ENCODE assay signal across 8 cellular contexts in the genomic region with DNA sequence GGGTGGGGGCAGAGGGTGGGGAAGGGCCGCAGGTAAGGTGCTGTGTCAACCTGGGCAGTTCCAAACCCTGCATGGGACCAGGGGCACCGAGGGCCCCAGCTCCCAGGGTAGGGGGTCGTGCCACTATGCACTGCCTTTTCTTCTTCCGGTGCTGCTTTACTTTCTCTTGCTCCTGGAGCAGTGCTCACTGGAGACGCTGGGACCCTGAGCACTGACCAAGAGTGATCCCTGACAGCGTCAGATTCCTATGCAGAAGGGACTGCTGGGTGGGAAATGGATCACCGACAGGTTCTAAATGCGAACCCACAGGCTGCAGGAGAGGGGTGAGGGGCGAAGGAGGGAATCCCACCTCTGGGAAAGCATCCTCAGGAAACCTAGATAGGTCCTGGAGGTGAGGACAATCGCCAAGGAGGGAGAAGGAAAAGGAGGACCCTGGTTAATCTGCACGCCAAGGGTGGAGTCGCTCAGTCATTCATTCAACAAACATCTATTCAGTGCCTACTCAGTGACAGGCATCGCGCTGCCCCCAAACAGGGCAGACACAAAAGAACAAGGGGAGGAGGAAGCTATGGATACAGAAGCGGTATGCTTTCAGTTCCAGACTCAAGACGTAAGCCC.
A peak's percentile ranks its signal among the peaks of the same experiment; 100 is the strongest.
DNase-seq lines count a peak whose midpoint lies in the region; ATAC-seq and TF ChIP-seq lines count a peak whose summit lies in the region.

No MANE protein-coding gene starts in this region.

- TF ChIP-seq CTCF in Panc1 (IDR thresholded peaks at IDR 0.05) (no peak), endothelial cell (IDR thresholded peaks at IDR 0.05; ENCODE audit: unreplicated experiment) (no peak)

- H3K36me3 ChIP-seq in ES-I3 (ENCODE audit: insufficient read depth, low read length) (no peaks in the 10 kb centered on the region), Panc1 (ENCODE audit: control insufficient read depth, insufficient read depth, low read length) (peaks cover 7% of the 10 kb centered on the region; the same call in 1 of the 2 replicates), SJCRH30 (no peaks in the 10 kb centered on the region)

- peaks cover 18% of the 10 kb centered on the region for H3K4me1 Mint-ChIP-seq in endothelial cell (ENCODE audit: unreplicated experiment)

- peak overlapping the region; percentile 72 for H3K4me3 Mint-ChIP-seq in endothelial cell (ENCODE audit: unreplicated experiment)

- H3K27me3 Mint-ChIP-seq in endothelial cell (ENCODE audit: unreplicated experiment): peaks cover 8% of the 10 kb centered on the region

- POLR2A ChIA-PET in Panc1 (lab: Charles Lee): interaction anchor here (0.7 kb wide), 1 partner anchor 20 kb away, joined by 4 read pairs; no protein-coding TSS in a partner anchor

- CTCF ChIA-PET in Panc1 (lab: Charles Lee): interaction anchor here (1.0 kb wide), 2 partner anchors 30 to 34 kb away, joined by 4 to 7 read pairs; no protein-coding TSS in a partner anchor

- ATAC-seq in Panc1: peak; percentile 38

- H3K4me1 ChIP-seq in ES-I3 (ENCODE audit: insufficient read depth, low read length) (peaks cover 22% of the 10 kb centered on the region), Panc1 (ENCODE audit: control insufficient read depth, insufficient read depth, low read length) (peaks cover 34% of the 10 kb centered on the region), SJCRH30 (no peaks in the 10 kb centered on the region)

- no peak overlapping the region for H3K27ac Mint-ChIP-seq in endothelial cell (ENCODE audit: unreplicated experiment)

- H3K9me3 Mint-ChIP-seq in endothelial cell (ENCODE audit: unreplicated experiment): no peaks in the 10 kb centered on the region

- DNase-seq in Panc1 (ENCODE audit: low read depth, low spot score) (no peak), endothelial cell (ENCODE audit: low spot score) (no peak), posterior vena cava (ENCODE audit: low spot score) (peak; percentile 49), amygdala (lab: John Stamatoyannopoulos, UW) (no peak), SJCRH30 (no peak), ureter (ENCODE audit: low spot score) (no peak), NCI-H2029 treated with DMSO at 0.1 percent for 48 hours (lab: John Stamatoyannopoulos, UW) (no peak)

- no TSS peak for BruUV-seq in Panc1 (replicated peaks; lab: Mats Ljungman, UMichigan)

- in situ Hi-C loops in Panc1 (cut with HindIII; ENCODE audit: low pct_unique_long_range_greater_than_20kb, low sequenced_read_pairs): no loop called here

- peak overlapping the region; percentile 89 to 94 for H3K4me3 ChIP-seq in Panc1 (ENCODE audit: low read depth in 2 of 2, low read length in 2 of 2)
- no peak overlapping the region for H3K4me3 ChIP-seq in SJCRH30

- H3K9me3 ChIP-seq in ES-I3 (ENCODE audit: control insufficient read depth, insufficient read depth, low read length) (no peaks in the 10 kb centered on the region), Panc1 (ENCODE audit: control insufficient read depth, insufficient read depth, low read depth, low read length) (no peaks in the 10 kb centered on the region), SJCRH30 (replicated peaks) (no peaks in the 10 kb centered on the region)

- H3K9ac ChIP-seq in ES-I3 (ENCODE audit: low read depth, low read length): peak overlapping the region; percentile 68; the same call in 1 of the 2 replicates

- H3K27me3 ChIP-seq in Panc1 (ENCODE audit: control insufficient read depth, insufficient read depth, low read length): no peaks in the 10 kb centered on the region
- peaks cover 4% of the 10 kb centered on the region; the same call in 1 of the 2 replicates for H3K27me3 ChIP-seq in SJCRH30

- intact Hi-C loops in Panc1 (cut with micrococcal nuclease; ENCODE audit: unreplicated experiment) (loop anchor here (2.0 to 10.0 kb wide), 2 partner anchors 30 to 124 kb away; no protein-coding TSS in a partner anchor), posterior vena cava (cut with DNase I) (no loop called here)

- H3K27ac ChIP-seq in Panc1 (ENCODE audit: low read length) (peak overlapping the region; percentile 96), SJCRH30 (no peak overlapping the region)

- no peaks in the 10 kb centered on the region for H3K36me3 Mint-ChIP-seq in endothelial cell (ENCODE audit: low read depth, unreplicated experiment)
